In genomic region chr6:26233608-26234420, GRCh38 we compare ENCODE assay signal across 8 cellular contexts.
A peak's percentile ranks its signal among the peaks of the same experiment; 100 is the strongest.
DNase-seq lines count a peak whose midpoint lies in the region; ATAC-seq and TF ChIP-seq lines count a peak whose summit lies in the region.

No MANE protein-coding gene starts in this region.

- no peak for TF ChIP-seq CTCF in KMS-11 (conservative IDR thresholded peaks at IDR 0.05; ENCODE audit: low read depth, low read length)
- no peak for TF ChIP-seq CTCF in activated B cell treated with CpG ODN at 0.5 μM for 24 hours (IDR thresholded peaks at IDR 0.05)
- TF ChIP-seq CTCF in lung (IDR thresholded peaks at IDR 0.05; ENCODE audit: control extremely low read depth, extremely low read depth) = no peak

- H3K36me3 ChIP-seq in KMS-11 (ENCODE audit: insufficient read depth) (no peaks in the 10 kb centered on the region), lung (ENCODE audit: control insufficient read depth in 2 of 2, insufficient read depth in 2 of 2, low read length in 2 of 2) (no peaks in the 10 kb centered on the region)

- peak overlapping the region; percentile 89 for H3K4me3 Mint-ChIP-seq in activated B cell treated with CpG ODN at 0.5 μM for 24 hours

- peak overlapping the region; percentile 60 for H2AFZ ChIP-seq in KMS-11 (ENCODE audit: low read depth)

- peak; percentile 42 for ATAC-seq in GM21526 (IDR thresholded peaks at IDR 0.05; ENCODE audit: low FRiP score, unreplicated experiment)
- peak; percentile 43 for ATAC-seq in activated B cell treated with CpG ODN at 0.5 μM for 24 hours (ENCODE audit: low read depth)
- ATAC-seq in lung (ENCODE audit: insufficient read depth, low FRiP score) = peak; percentile 32

- H3K27ac Mint-ChIP-seq in activated B cell treated with CpG ODN at 0.5 μM for 24 hours = peak overlapping the region; percentile 97

- DNase-seq in DMS153 (lab: John Stamatoyannopoulos, UW) = peak; percentile 30
- peak; percentile 50 for DNase-seq in activated B cell treated with CpG ODN at 0.5 μM for 24 hours
- DNase-seq in dermis microvascular lymphatic vessel endothelial cell (ENCODE audit: low read depth in 2 of 2) = peak; percentile 70 to 72
- DNase-seq in lung (ENCODE audit: low spot score) = no peak
- peak; percentile 19 to 43 for DNase-seq in stimulated activated CD8-positive, alpha-beta memory T cell treated with anti-CD3 and anti-CD28 coated beads, Interleukin-2, amount 100 ng/mL, for 1 hour (ENCODE audit: low read depth in 2 of 2)
- no peak for DNase-seq in epidermal melanocyte (ENCODE audit: insufficient read length, low spot score)

- H3K4me1 ChIP-seq in KMS-11 (ENCODE audit: low read depth, poor library complexity, severe bottlenecking) = peaks cover 30% of the 10 kb centered on the region
- peaks cover 0 to 3% of the 10 kb centered on the region in 2 donors for H3K4me1 ChIP-seq in lung (ENCODE audit: control insufficient read depth in 2 of 2, insufficient read depth in 2 of 2, low read length in 2 of 2)

- H3K27me3 ChIP-seq in KMS-11 (ENCODE audit: insufficient read depth, low read depth) = no peaks in the 10 kb centered on the region
- H3K27me3 ChIP-seq in lung (ENCODE audit: control insufficient read depth, insufficient read depth) = no peaks in the 10 kb centered on the region

- H4K20me1 ChIP-seq in KMS-11 (ENCODE audit: insufficient read depth) = no peaks in the 10 kb centered on the region

- H3K9me3 ChIP-seq in lung (ENCODE audit: control insufficient read depth in 2 of 2, insufficient read depth in 1 of 2, low read length in 1 of 2) = peaks cover 0 to 2% of the 10 kb centered on the region in 2 donors

- H3K9me3 Mint-ChIP-seq in activated B cell treated with CpG ODN at 0.5 μM for 24 hours = no peaks in the 10 kb centered on the region

- peaks cover 5% of the 10 kb centered on the region for H3K36me3 Mint-ChIP-seq in activated B cell treated with CpG ODN at 0.5 μM for 24 hours (ENCODE audit: low read depth)

- no peak overlapping the region for H3K4me3 ChIP-seq in KMS-11 (IDR thresholded peaks at IDR 0.05; ENCODE audit: insufficient read depth, low read depth, low read length)
- peak overlapping the region; percentile 19 for H3K4me3 ChIP-seq in lung

- WGBS in lung, 2 donors = 0 to 1% methylated on average over 34 of the region's 34 CpGs

- H3K27ac ChIP-seq in KMS-11 = peak overlapping the region; percentile 91
- peak overlapping the region; percentile 66 to 71 for H3K27ac ChIP-seq in lung (ENCODE audit: low read depth in 1 of 2, low read length in 1 of 2)

- H3K4me2 ChIP-seq in KMS-11 = peak overlapping the region; percentile 72

- intact Hi-C loops in activated B cell treated with CpG ODN at 0.5 μM for 24 hours (cut with micrococcal nuclease) = loop anchor here (1.0 kb wide), 6 partner anchors 10 to 51 kb away; a partner anchor contains a TSS

- peak overlapping the region; percentile 93 for H3K9ac ChIP-seq in KMS-11

- CTCF ChIA-PET in activated B cell treated with CpG ODN at 0.5 μM for 24 hours (lab: Charles Lee) = interaction anchor here (1.2 to 4.7 kb wide), 5 partner anchors 10 to 39 kb away, joined by 3 to 23 read pairs (median 5); a partner anchor contains a TSS

- POLR2A ChIA-PET in activated B cell treated with CpG ODN at 0.5 μM for 24 hours (lab: Charles Lee) = interaction anchor here (0.6 to 7.4 kb wide), 66 partner anchors 10 to 1778 kb away, joined by 3 to 401 read pairs (median 5); partner anchors contain the start of genes ABT1, HMGN4 and TRIM38

- H3K4me1 Mint-ChIP-seq in activated B cell treated with CpG ODN at 0.5 μM for 24 hours = peaks cover 26% of the 10 kb centered on the region

- no peaks in the 10 kb centered on the region for H3K27me3 Mint-ChIP-seq in activated B cell treated with CpG ODN at 0.5 μM for 24 hours

- H3K79me2 ChIP-seq in KMS-11 (ENCODE audit: insufficient read depth, low read depth) = no peaks in the 10 kb centered on the region; the same call in 1 of the 2 replicates

Comparison
In these comparisons a context has a peak if more than half of its experiments do, and no peak if none do; other contexts are left out.
1. DNase-seq: peak in DMS153 (single experiment), activated B cell treated with CpG ODN at 0.5 μM for 24 hours (single experiment), dermis microvascular lymphatic vessel endothelial cell (2 of 2) and stimulated activated CD8-positive, alpha-beta memory T cell treated with anti-CD3 and anti-CD28 coated beads, Interleukin-2, amount 100 ng/mL, for 1 hour (2 of 2); none in lung (single experiment) and epidermal melanocyte (single experiment).
2. Peak in every context shown above with its lines, with median percentiles within 50 percentile points of each other: ATAC-seq.